Comparison of ENCODE assay signal across 18 cellular contexts in the genomic region with DNA sequence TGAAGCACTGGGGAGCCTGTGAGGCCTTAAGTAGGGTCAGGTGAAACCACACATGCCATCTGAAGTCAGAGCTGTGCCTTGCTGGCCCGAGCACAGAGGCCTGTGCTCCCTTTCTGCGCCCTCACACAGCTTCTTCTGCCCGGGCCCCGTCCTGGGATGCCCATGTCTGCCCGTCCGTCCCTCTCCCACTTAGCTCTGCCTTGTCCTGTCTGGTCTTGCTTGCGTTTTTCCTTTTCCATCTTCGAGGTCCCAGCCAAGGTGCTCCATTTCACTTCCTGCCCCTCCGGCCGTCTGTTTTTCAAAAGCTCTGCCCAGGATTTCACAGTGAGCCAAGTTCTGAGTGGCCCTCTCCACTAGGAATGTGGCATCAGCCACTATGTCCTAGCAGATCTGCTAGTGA. TPM values are rescaled to one million over a fixed set of nuclear protein-coding genes. Genes with fewer than 3 reads are reported as not detected.
DNase-seq lines count a peak whose midpoint lies in the region; ATAC-seq and TF ChIP-seq lines count a peak whose summit lies in the region.
"Had no signal": no experiment of that assay in that cellular context is flagged by ENCODE, and none has a peak within 500 bp of the region (broad histone marks: within the 10 kb centered on the region; RNA-seq: fewer than 3 reads in every experiment).

No MANE protein-coding gene starts in this region.

- H3K4me2 ChIP-seq in smooth muscle cell: no peak overlapping the region

- H3K27me3 Mint-ChIP-seq in activated CD4-positive, alpha-beta T cell treated with anti-CD3 and anti-CD28 coated beads, Interleukin-2, amount 10 ng/mL, durations not matched to agents 7 days and 5 days: no peaks in the 10 kb centered on the region
- H3K27me3 Mint-ChIP-seq in activated CD4-positive, alpha-beta T cell treated with anti-CD3 and anti-CD28 coated beads for 36 hours: no peaks in the 10 kb centered on the region
- no peaks in the 10 kb centered on the region for H3K27me3 Mint-ChIP-seq in WTC11 (ENCODE audit: low read depth)
- no peaks in the 10 kb centered on the region for H3K27me3 Mint-ChIP-seq in osteocyte (ENCODE audit: unreplicated experiment)
- H3K27me3 Mint-ChIP-seq: activated CD4-positive, alpha-beta T cell treated with anti-CD3 and anti-CD28 coated beads, Interleukin-2, amount 10 ng/mL, durations not matched to agents 24 days and 14 days; central memory CD8-positive, alpha-beta T cell; stimulated activated memory B cell treated with anti-CD40 and anti-IgM and Interleukin-4, amounts not matched to agents 10 μg/mL and 1 μg/mL and 100 μg/mL, for 72 hours had no signal

- H3K9me3 ChIP-seq in esophagus muscularis mucosa: no peaks in the 10 kb centered on the region
- no peaks in the 10 kb centered on the region for H3K9me3 ChIP-seq in smooth muscle cell (replicated peaks; ENCODE audit: low read depth)
- H3K9me3 ChIP-seq: BE2C had no signal

- H3K27me3 ChIP-seq in esophagus muscularis mucosa (no peaks in the 10 kb centered on the region), smooth muscle cell (ENCODE audit: low read depth) (no peaks in the 10 kb centered on the region)
- H3K27me3 ChIP-seq: BE2C had no signal

- DNase-seq in activated CD4-positive, alpha-beta T cell treated with anti-CD3 and anti-CD28 coated beads, Interleukin-2, amount 10 ng/mL, durations not matched to agents 7 days and 5 days: no peak
- no peak for DNase-seq in activated CD4-positive, alpha-beta T cell treated with anti-CD3 and anti-CD28 coated beads for 36 hours
- DNase-seq in WTC11 (ENCODE audit: low spot score): no peak
- DNase-seq in esophagus muscularis mucosa (ENCODE audit: extremely low spot score): no peak
- no peak for DNase-seq in osteocyte (ENCODE audit: extremely low spot score, unreplicated experiment)
- no peak for DNase-seq in smooth muscle cell (lab: John Stamatoyannopoulos, UW; ENCODE audit: unreplicated experiment)
- DNase-seq: activated CD4-positive, alpha-beta T cell treated with anti-CD3 and anti-CD28 coated beads, Interleukin-2, amount 10 ng/mL, durations not matched to agents 24 days and 14 days; BE2C; foreskin melanocyte; GM23248; NCI-H1048; NCI-H2107; NCI-H748 treated with DMSO at 0.1 percent for 48 hours had no signal

- TF ChIP-seq POLR2A in esophagus muscularis mucosa (IDR thresholded peaks at IDR 0.05; ENCODE audit: low read depth): no peak

- H3K36me3 ChIP-seq in esophagus muscularis mucosa: peaks cover 38 to 88% (median 82%) of the 10 kb centered on the region in 4 donors
- H3K36me3 ChIP-seq in smooth muscle cell (ENCODE audit: low read depth): no peaks in the 10 kb centered on the region

- no peaks in the 10 kb centered on the region for H3K79me2 ChIP-seq in smooth muscle cell (ENCODE audit: low read depth)

- no peaks in the 10 kb centered on the region for H3K9me3 Mint-ChIP-seq in activated CD4-positive, alpha-beta T cell treated with anti-CD3 and anti-CD28 coated beads, Interleukin-2, amount 10 ng/mL, durations not matched to agents 7 days and 5 days
- no peaks in the 10 kb centered on the region for H3K9me3 Mint-ChIP-seq in activated CD4-positive, alpha-beta T cell treated with anti-CD3 and anti-CD28 coated beads for 36 hours (ENCODE audit: low read depth)
- no peaks in the 10 kb centered on the region for H3K9me3 Mint-ChIP-seq in WTC11
- H3K9me3 Mint-ChIP-seq in osteocyte (ENCODE audit: unreplicated experiment): no peaks in the 10 kb centered on the region
- H3K9me3 Mint-ChIP-seq: activated CD4-positive, alpha-beta T cell treated with anti-CD3 and anti-CD28 coated beads, Interleukin-2, amount 10 ng/mL, durations not matched to agents 24 days and 14 days; central memory CD8-positive, alpha-beta T cell; stimulated activated memory B cell treated with anti-CD40 and anti-IgM and Interleukin-4, amounts not matched to agents 10 μg/mL and 1 μg/mL and 100 μg/mL, for 72 hours had no signal

- intact Hi-C loops in activated CD4-positive, alpha-beta T cell treated with anti-CD3 and anti-CD28 coated beads for 36 hours (cut with DNase I, micrococcal nuclease): no loop called here
- intact Hi-C loops in esophagus muscularis mucosa (cut with DNase I): loop anchor here (10.0 kb wide), 2 partner anchors 229 to 299 kb away; a partner anchor contains a TSS

- H3K27ac Mint-ChIP-seq in activated CD4-positive, alpha-beta T cell treated with anti-CD3 and anti-CD28 coated beads, Interleukin-2, amount 10 ng/mL, durations not matched to agents 7 days and 5 days: peak overlapping the region; percentile 19
- H3K27ac Mint-ChIP-seq in activated CD4-positive, alpha-beta T cell treated with anti-CD3 and anti-CD28 coated beads for 36 hours: no peak overlapping the region
- H3K27ac Mint-ChIP-seq in WTC11 (peak overlapping the region; percentile 63; the same call in 1 of the 2 replicates), osteocyte (ENCODE audit: unreplicated experiment) (peak overlapping the region; percentile 14)
- H3K27ac Mint-ChIP-seq: activated CD4-positive, alpha-beta T cell treated with anti-CD3 and anti-CD28 coated beads, Interleukin-2, amount 10 ng/mL, durations not matched to agents 24 days and 14 days had no signal

- no peak overlapping the region for H2AFZ ChIP-seq in smooth muscle cell (ENCODE audit: low read depth)
- H2AFZ ChIP-seq: GM23248 had no signal

- H3K27ac ChIP-seq in esophagus muscularis mucosa (replicated peaks in 1 of 4): peak overlapping the region; percentile 72 to 77 (median 74)
- H3K27ac ChIP-seq in smooth muscle cell (ENCODE audit: low read depth): no peak overlapping the region
- H3K27ac ChIP-seq: GM23248, HL-60 had no signal

- ATAC-seq in activated CD4-positive, alpha-beta T cell treated with anti-CD3 and anti-CD28 coated beads for 36 hours: no peak
- no peak for ATAC-seq in WTC11
- ATAC-seq in GM19463 (IDR thresholded peaks at IDR 0.05; ENCODE audit: unreplicated experiment): no peak
- ATAC-seq in HG03135 (IDR thresholded peaks at IDR 0.05; ENCODE audit: unreplicated experiment): no peak
- ATAC-seq: stimulated activated memory B cell treated with anti-CD40 and anti-IgM and Interleukin-4, amounts not matched to agents 10 μg/mL and 1 μg/mL and 100 μg/mL, for 72 hours had no signal

- peaks cover 13% of the 10 kb centered on the region for H3K36me3 Mint-ChIP-seq in activated CD4-positive, alpha-beta T cell treated with anti-CD3 and anti-CD28 coated beads, Interleukin-2, amount 10 ng/mL, durations not matched to agents 7 days and 5 days (ENCODE audit: low read depth)
- H3K36me3 Mint-ChIP-seq in activated CD4-positive, alpha-beta T cell treated with anti-CD3 and anti-CD28 coated beads for 36 hours (ENCODE audit: low read depth): peaks cover 12% of the 10 kb centered on the region
- H3K36me3 Mint-ChIP-seq in WTC11 (peaks cover 6% of the 10 kb centered on the region; the same call in 1 of the 2 replicates), osteocyte (ENCODE audit: unreplicated experiment) (peaks cover 28% of the 10 kb centered on the region)

- no peak for TF ChIP-seq CTCF in WTC11 (IDR thresholded peaks at IDR 0.05)
- no peak for TF ChIP-seq CTCF in esophagus muscularis mucosa (IDR thresholded peaks at IDR 0.05)
- no peak for TF ChIP-seq CTCF in osteocyte (IDR thresholded peaks at IDR 0.05)
- no peak for TF ChIP-seq CTCF in smooth muscle cell (IDR thresholded peaks at IDR 0.05; ENCODE audit: borderline replicate concordance, insufficient read depth, poor library complexity, severe bottlenecking)

- H3K4me3 Mint-ChIP-seq in activated CD4-positive, alpha-beta T cell treated with anti-CD3 and anti-CD28 coated beads, Interleukin-2, amount 10 ng/mL, durations not matched to agents 7 days and 5 days: no peak overlapping the region
- H3K4me3 Mint-ChIP-seq in activated CD4-positive, alpha-beta T cell treated with anti-CD3 and anti-CD28 coated beads for 36 hours: no peak overlapping the region
- H3K4me3 Mint-ChIP-seq in WTC11 (no peak overlapping the region), osteocyte (ENCODE audit: unreplicated experiment) (no peak overlapping the region)
- H3K4me3 Mint-ChIP-seq: activated CD4-positive, alpha-beta T cell treated with anti-CD3 and anti-CD28 coated beads, Interleukin-2, amount 10 ng/mL, durations not matched to agents 24 days and 14 days; central memory CD8-positive, alpha-beta T cell; stimulated activated memory B cell treated with anti-CD40 and anti-IgM and Interleukin-4, amounts not matched to agents 10 μg/mL and 1 μg/mL and 100 μg/mL, for 72 hours had no signal

- no peak for TF ChIP-seq EP300 in esophagus muscularis mucosa (IDR thresholded peaks at IDR 0.05)

- peaks cover 42 to 66% (median 57%) of the 10 kb centered on the region in 4 donors for H3K4me1 ChIP-seq in esophagus muscularis mucosa
- H3K4me1 ChIP-seq in smooth muscle cell (ENCODE audit: low read depth): no peaks in the 10 kb centered on the region

- peaks cover 4% of the 10 kb centered on the region for H3K4me1 Mint-ChIP-seq in activated CD4-positive, alpha-beta T cell treated with anti-CD3 and anti-CD28 coated beads, Interleukin-2, amount 10 ng/mL, durations not matched to agents 7 days and 5 days
- no peaks in the 10 kb centered on the region for H3K4me1 Mint-ChIP-seq in activated CD4-positive, alpha-beta T cell treated with anti-CD3 and anti-CD28 coated beads for 36 hours
- H3K4me1 Mint-ChIP-seq in WTC11 (peaks cover 28% of the 10 kb centered on the region), osteocyte (ENCODE audit: unreplicated experiment) (peaks cover 38% of the 10 kb centered on the region)
- H3K4me1 Mint-ChIP-seq: activated CD4-positive, alpha-beta T cell treated with anti-CD3 and anti-CD28 coated beads, Interleukin-2, amount 10 ng/mL, durations not matched to agents 24 days and 14 days; central memory CD8-positive, alpha-beta T cell had no signal

- CTCF ChIA-PET in activated CD4-positive, alpha-beta T cell treated with anti-CD3 and anti-CD28 coated beads, Interleukin-2, amount 10 ng/mL, durations not matched to agents 7 days and 5 days (lab: Charles Lee): interaction anchor here (0.6 kb wide), 1 partner anchor 76 kb away, joined by 3 read pairs; no protein-coding TSS in a partner anchor
- CTCF ChIA-PET in activated CD4-positive, alpha-beta T cell treated with anti-CD3 and anti-CD28 coated beads for 36 hours (lab: Charles Lee): interaction anchor here (0.6 to 3.6 kb wide), 8 partner anchors 20 to 1375 kb away, joined by 3 to 34 read pairs (median 4); no protein-coding TSS in a partner anchor
- CTCF ChIA-PET in WTC11 (lab: Charles Lee): interaction anchor here (0.6 to 5.1 kb wide), 6 partner anchors 46 to 1480 kb away, joined by 3 to 78 read pairs (median 3); no protein-coding TSS in a partner anchor

- POLR2A ChIA-PET in activated CD4-positive, alpha-beta T cell treated with anti-CD3 and anti-CD28 coated beads, Interleukin-2, amount 10 ng/mL, durations not matched to agents 7 days and 5 days (lab: Charles Lee): no interaction called here
- POLR2A ChIA-PET in activated CD4-positive, alpha-beta T cell treated with anti-CD3 and anti-CD28 coated beads for 36 hours (lab: Charles Lee): no interaction called here
- POLR2A ChIA-PET in WTC11 (lab: Charles Lee): no interaction called here

- WGBS in esophagus muscularis mucosa: 70% methylated on average over 10 of the region's 10 CpGs
- WGBS in smooth muscle cell (ENCODE audit: low lambda C conversion rate): 92% methylated on average over 10 of the region's 10 CpGs

- H3K9ac ChIP-seq in smooth muscle cell (ENCODE audit: low read depth): no peak overlapping the region
- H3K9ac ChIP-seq: GM23248 had no signal

- no peaks in the 10 kb centered on the region for H3F3A ChIP-seq in smooth muscle cell (ENCODE audit: low read depth)

- H3K4me3 ChIP-seq in esophagus muscularis mucosa (no peak overlapping the region), smooth muscle cell (no peak overlapping the region)
- H3K4me3 ChIP-seq: GM23248 had no signal

- H4K20me1 ChIP-seq in smooth muscle cell (ENCODE audit: low read depth): no peaks in the 10 kb centered on the region

RNA-seq across cellular contexts. Expression of a gene that starts 45.6 kb away (rescaled TPM):
- total RNA-seq in activated CD4-positive, alpha-beta T cell treated with anti-CD3 and anti-CD28 coated beads, Interleukin-2, amount 10 ng/mL, durations not matched to agents 7 days and 5 days: 10 to 100 TPM; 28.7 to 30.2 TPM
- total RNA-seq in activated CD4-positive, alpha-beta T cell treated with anti-CD3 and anti-CD28 coated beads for 36 hours: 10 to 100 TPM; 18.0 to 21.1 TPM
- total RNA-seq in WTC11 (2021) (44.5 to 48.5 TPM (median 46.3 TPM) in 3 replicates), esophagus muscularis mucosa (100 to 1,000 TPM; 398 to 632 (median 462) TPM), osteocyte (234 and 251 TPM in 2 replicates), smooth muscle cell (31.8 and 44.4 TPM in 2 replicates)
- 39.4 and 43.3 TPM in 2 replicates for polyA plus RNA-seq in smooth muscle cell
